Comparison of ENCODE assay signal across 8 cellular contexts in genomic region chr14:49853158-49853477, GRCh38. TPM values are rescaled to one million over a fixed set of nuclear protein-coding genes. Genes with fewer than 3 reads are reported as not detected.
DNase-seq lines count a peak whose midpoint lies in the region; ATAC-seq and TF ChIP-seq lines count a peak whose summit lies in the region.

No MANE protein-coding gene starts in this region.

- TF ChIP-seq POLR2A in transverse colon (IDR thresholded peaks at IDR 0.05), result no peak

- H3K4me3 ChIP-seq in GM12865 (ENCODE audit: low read depth, low read length) (peak overlapping the region; percentile 74), transverse colon (peak overlapping the region; percentile 61 to 91 (median 72))

- H3K9me3 Mint-ChIP-seq in activated naive CD8-positive, alpha-beta T cell treated with anti-CD3 and anti-CD28 coated beads, Interleukin-2, amount 50 U/mL, for 24 hours, result no peaks in the 10 kb centered on the region

- H3K36me3 Mint-ChIP-seq in activated naive CD8-positive, alpha-beta T cell treated with anti-CD3 and anti-CD28 coated beads, Interleukin-2, amount 50 U/mL, for 24 hours (ENCODE audit: low read depth), result peaks cover 24% of the 10 kb centered on the region

- intact Hi-C loops in transverse colon (cut with DNase I; ENCODE audit: low total_unique reads), result no loop called here

- H3K27me3 Mint-ChIP-seq in activated naive CD8-positive, alpha-beta T cell treated with anti-CD3 and anti-CD28 coated beads, Interleukin-2, amount 50 U/mL, for 24 hours, result no peaks in the 10 kb centered on the region

- WGBS in transverse colon (ENCODE audit: low coverage in 1 of 2), 2 donors, result 0 to 2% methylated on average over 11 to 13 of the region's 14 CpGs

- ATAC-seq in HG02885 (IDR thresholded peaks at IDR 0.05; ENCODE audit: poor library complexity, unreplicated experiment), result peak; percentile 13
- peak; percentile 18 for ATAC-seq in activated naive CD8-positive, alpha-beta T cell treated with anti-CD3 and anti-CD28 coated beads, Interleukin-2, amount 50 U/mL, for 24 hours

- peak overlapping the region; percentile 98 for H3K27ac Mint-ChIP-seq in activated naive CD8-positive, alpha-beta T cell treated with anti-CD3 and anti-CD28 coated beads, Interleukin-2, amount 50 U/mL, for 24 hours

- peaks cover 49% of the 10 kb centered on the region for H3K4me1 Mint-ChIP-seq in activated naive CD8-positive, alpha-beta T cell treated with anti-CD3 and anti-CD28 coated beads, Interleukin-2, amount 50 U/mL, for 24 hours

- H3K27ac ChIP-seq in layer of hippocampus (ENCODE audit: low read depth, low read length) (peak overlapping the region; percentile 87), transverse colon (peak overlapping the region; percentile 91 to 94 (median 93))

- no peak for TF ChIP-seq EP300 in transverse colon (IDR thresholded peaks at IDR 0.05; ENCODE audit: low read depth)

- H3K27me3 ChIP-seq in layer of hippocampus (ENCODE audit: control insufficient read depth, insufficient read depth, low read length), result no peaks in the 10 kb centered on the region
- no peaks in the 10 kb centered on the region for H3K27me3 ChIP-seq in transverse colon

- DNase-seq in GM12865 (ENCODE audit: low read depth) (no peak), transverse colon (no peak), middle frontal gyrus (ENCODE audit: extremely low spot score, low spot score) (no peak), NCI-H82 treated with DMSO at 0.1 percent for 48 hours (lab: John Stamatoyannopoulos, UW; ENCODE audit: unreplicated experiment) (no peak), NCI-H187 (lab: John Stamatoyannopoulos, UW) (no peak)
- DNase-seq in activated naive CD8-positive, alpha-beta T cell treated with anti-CD3 and anti-CD28 coated beads, Interleukin-2, amount 50 U/mL, for 24 hours, result no peak

- H3K9me3 ChIP-seq in transverse colon, result no peaks in the 10 kb centered on the region

- peaks cover 0 to 15% (median 0%) of the 10 kb centered on the region in 4 donors for H3K36me3 ChIP-seq in transverse colon

- peak overlapping the region; percentile 96 for H3K4me3 Mint-ChIP-seq in activated naive CD8-positive, alpha-beta T cell treated with anti-CD3 and anti-CD28 coated beads, Interleukin-2, amount 50 U/mL, for 24 hours

- H3K4me1 ChIP-seq in transverse colon, result peaks cover 16 to 40% (median 17%) of the 10 kb centered on the region in 4 donors

- TF ChIP-seq CTCF in GM12865 (IDR thresholded peaks at IDR 0.05; ENCODE audit: insufficient read depth, low read depth, low read length, missing control alignments), result no peak
- TF ChIP-seq CTCF in transverse colon (IDR thresholded peaks at IDR 0.05), result peak in 1 of 5 experiments; percentile 17

- in situ Hi-C loops in transverse colon (cut with MboI; ENCODE audit: low pct_ligation_motif_present in 1 of 4, low pct_unique_long_range_greater_than_20kb in 1 of 4, low sequenced_read_pairs in 3 of 4), result loop anchor here (10.0 to 25.0 kb wide), 3 partner anchors 218 to 684 kb away; partner anchors contain the start of genes MAP4K5 (in 2 of the 4) and DNAAF2 (in 1 of the 4)

RNA-seq across cellular contexts. Expression of gene NEMF, which starts 0.5 kb away (rescaled TPM):
- 100 to 1,000 TPM in 1 of 4 donors, 10 to 100 TPM in 3; 50.2 to 129 (median 79.3) TPM for total RNA-seq in transverse colon

RNA-seq across cellular contexts. Expression of gene ARF6, which starts 39.8 kb away (rescaled TPM):
- 100 to 1,000 TPM in 2 of 4 donors, 10 to 100 TPM in 2; 70.3 to 120 (median 101) TPM for total RNA-seq in transverse colon
